19 cellular contexts compared by ENCODE assay signal in the genomic region with DNA sequence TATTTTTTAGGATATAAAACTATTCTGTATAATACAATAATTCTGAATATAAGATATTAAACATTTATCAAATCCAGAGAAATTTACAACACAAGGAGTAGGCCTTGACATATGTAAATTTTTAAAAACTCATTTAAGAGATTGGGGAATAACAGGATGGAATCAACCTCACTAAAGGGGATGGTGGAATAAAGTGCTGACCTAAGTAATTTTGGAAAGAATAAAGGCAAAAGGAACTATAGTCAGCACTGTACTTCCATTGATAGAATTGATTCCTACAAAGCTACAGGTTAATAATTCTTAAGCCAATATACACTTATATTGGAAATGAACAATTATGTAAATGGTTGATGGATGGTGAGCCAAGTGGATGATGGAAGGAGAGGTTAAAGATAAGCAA.
DNase-seq lines count a peak whose midpoint lies in the region; ATAC-seq, FAIRE-seq and TF ChIP-seq lines count a peak whose summit lies in the region.
"Had no signal": no experiment of that assay in that cellular context is flagged by ENCODE, and none has a peak within 500 bp of the region (broad histone marks: within the 10 kb centered on the region; RNA-seq: fewer than 3 reads in every experiment).

No MANE protein-coding gene starts in this region.

- H3K56ac ChIP-seq in IMR-90 (ENCODE audit: extremely low read depth, insufficient read depth, low read length) (no peak overlapping the region), H1 (replicated peaks; ENCODE audit: insufficient read length, low read depth, low read length) (no peak overlapping the region)

- no peak overlapping the region for H3K27ac ChIP-seq in A549
- no peak overlapping the region for H3K27ac ChIP-seq in IMR-90 (ENCODE audit: insufficient read depth, low read length)
- no peak overlapping the region for H3K27ac ChIP-seq in H1 (ENCODE audit: low read depth, low read length)
- H3K27ac ChIP-seq: BLaER1 treated with 17β-estradiol and CSF1 and Interleukin-3, amounts not matched to agents 10 nM and 100 nM; C4-2B had no signal

- H3K9me3 Mint-ChIP-seq in MCF 10A (ENCODE audit: unreplicated experiment), result no peaks in the 10 kb centered on the region

- in situ Hi-C loops in IMR-90 (cut with MboI; ENCODE audit: low sequenced_read_pairs), result no loop called here

- no peak for DNase-seq in A549 (ENCODE audit: low read depth in 1 of 2, low spot score in 1 of 2)
- DNase-seq in IMR-90, result no peak
- no peak for DNase-seq in H1 (ENCODE audit: low read depth in 1 of 2, low spot score in 2 of 2)
- DNase-seq in MCF 10A (ENCODE audit: unreplicated experiment), result no peak
- DNase-seq: 8988T; AML-193; Caco-2; Calu3; CD4-positive, alpha-beta T cell; CD8-positive, alpha-beta T cell; DMS79 treated with DMSO at 0.1 percent for 48 hours; GF-D8 had no signal

- H2AK9ac ChIP-seq in IMR-90 (replicated peaks; ENCODE audit: low read depth, low read length, poor library complexity), result no peak overlapping the region

- H3K27me3 ChIP-seq in IMR-90 (ENCODE audit: control insufficient read depth, insufficient read depth, low read length) (no peaks in the 10 kb centered on the region), H1 (replicated peaks in 1 of 4; ENCODE audit: control insufficient read depth in 3 of 4, extremely low read depth in 1 of 4, insufficient read depth in 3 of 4, low read length in 3 of 4) (no peaks in the 10 kb centered on the region)
- H3K27me3 ChIP-seq: BLaER1 treated with 17β-estradiol and CSF1 and Interleukin-3, amounts not matched to agents 10 nM and 100 nM had no signal

- H2BK5ac ChIP-seq in IMR-90 (ENCODE audit: low read depth, low read length, poor library complexity, severe bottlenecking) (no peak overlapping the region), H1 (ENCODE audit: low read depth, low read length) (no peak overlapping the region)

- H2BK120ac ChIP-seq in IMR-90 (ENCODE audit: low read depth, low read length), result no peak overlapping the region
- no peak overlapping the region for H2BK120ac ChIP-seq in H1 (replicated peaks; ENCODE audit: low read depth, low read length)

- no peak overlapping the region for H2BK12ac ChIP-seq in H1 (ENCODE audit: low read depth, low read length)

- H3K23ac ChIP-seq in IMR-90 (ENCODE audit: low read depth, low read length), result no peak overlapping the region
- H3K23ac ChIP-seq in H1 (ENCODE audit: insufficient read length), result no peak overlapping the region

- dilution Hi-C loops in IMR-90 (cut with HindIII; ENCODE audit: low sequenced_read_pairs, unreplicated experiment), result no loop called here

- no peak overlapping the region for H2AK5ac ChIP-seq in IMR-90 (ENCODE audit: low read depth, low read length)
- H2AK5ac ChIP-seq in H1 (ENCODE audit: low read depth, low read length), result no peak overlapping the region

- no peak for TF ChIP-seq RAD21 in A549 (conservative IDR thresholded peaks at IDR 0.05 in 1 of 2, IDR thresholded peaks at IDR 0.05 in 1 of 2)
- TF ChIP-seq RAD21 in IMR-90 (IDR thresholded peaks at IDR 0.05; ENCODE audit: low read length), result no peak
- no peak for TF ChIP-seq RAD21 in H1 (IDR thresholded peaks at IDR 0.05 in 1 of 2, conservative IDR thresholded peaks at IDR 0.05 in 1 of 2; ENCODE audit: low read depth in 2 of 2, low read length in 2 of 2)

- H3K4me1 ChIP-seq in A549 (no peaks in the 10 kb centered on the region), IMR-90 (ENCODE audit: control insufficient read depth, insufficient read depth, low read length) (no peaks in the 10 kb centered on the region), H1 (replicated peaks in 1 of 4; ENCODE audit: control insufficient read depth in 3 of 4, insufficient read depth in 4 of 4, low read length in 3 of 4) (no peaks in the 10 kb centered on the region)
- H3K4me1 ChIP-seq: BLaER1 treated with 17β-estradiol and CSF1 and Interleukin-3, amounts not matched to agents 10 nM and 100 nM; Caco-2 had no signal

- H4K8ac ChIP-seq in IMR-90 (ENCODE audit: low read depth in 2 of 2, low read length in 2 of 2) (no peak overlapping the region), H1 (ENCODE audit: extremely low read depth, insufficient read depth, low read length) (no peak overlapping the region)

- CTCF ChIA-PET in A549 (lab: Yijun Ruan, JAX) (no interaction called here), IMR-90 (lab: Yijun Ruan, JAX) (interaction anchor here (0.6 kb wide), 1 partner anchor 971 kb away, joined by 3 read pairs; no protein-coding TSS in a partner anchor), H1 (lab: Charles Lee; ENCODE audit: partially characterized antibody) (interaction anchor here (1.2 kb wide), 1 partner anchor 15 kb away, joined by 3 read pairs; no protein-coding TSS in a partner anchor), MCF 10A (lab: Yijun Ruan, JAX) (interaction anchor here (0.7 to 0.9 kb wide), 2 partner anchors 13 to 27 kb away, joined by 3 read pairs; no protein-coding TSS in a partner anchor)

- ATAC-seq in A549 (no peak), IMR-90 (ENCODE audit: low read depth) (no peak), GM21576 (IDR thresholded peaks at IDR 0.05; ENCODE audit: unreplicated experiment) (no peak)
- ATAC-seq: CD8-positive, alpha-beta T cell had no signal

- no peak overlapping the region for H2AFZ ChIP-seq in IMR-90 (replicated peaks; ENCODE audit: low read length, poor library complexity)
- no peak overlapping the region for H2AFZ ChIP-seq in H1 (ENCODE audit: low read length)

- H2BK20ac ChIP-seq in IMR-90 (ENCODE audit: low read depth, low read length) (no peak overlapping the region), H1 (ENCODE audit: low read length) (no peak overlapping the region)

- no peaks in the 10 kb centered on the region for H3K36me3 Mint-ChIP-seq in MCF 10A (ENCODE audit: insufficient read depth, unreplicated experiment)
- H3K36me3 Mint-ChIP-seq: CD8-positive, alpha-beta T cell had no signal

- H4K5ac ChIP-seq in IMR-90 (ENCODE audit: low read depth, low read length) (no peak overlapping the region), H1 (ENCODE audit: insufficient read length, low read depth, low read length) (no peak overlapping the region)

- H3K4me2 ChIP-seq in A549 (no peak overlapping the region), IMR-90 (ENCODE audit: low read depth, low read length) (no peak overlapping the region), H1 (ENCODE audit: insufficient read depth in 1 of 2, low read depth in 2 of 2, low read length in 2 of 2) (no peak overlapping the region)
- H3K4me2 ChIP-seq: BLaER1 treated with 17β-estradiol and CSF1 and Interleukin-3, amounts not matched to agents 10 nM and 100 nM had no signal

- no peak overlapping the region for H3K4me3 ChIP-seq in A549
- H3K4me3 ChIP-seq in IMR-90 (ENCODE audit: insufficient read depth, low read depth, low read length), result no peak overlapping the region
- H3K4me3 ChIP-seq in H1 (ENCODE audit: extremely low read depth in 1 of 4, insufficient read depth in 2 of 4, low read depth in 3 of 4, low read length in 4 of 4), result no peak overlapping the region
- H3K4me3 ChIP-seq: BLaER1 treated with 17β-estradiol and CSF1 and Interleukin-3, amounts not matched to agents 10 nM and 100 nM had no signal

- TF ChIP-seq EP300 in A549 (IDR thresholded peaks at IDR 0.05), result no peak
- no peak for TF ChIP-seq EP300 in H1 (IDR thresholded peaks at IDR 0.05; ENCODE audit: borderline replicate concordance in 1 of 2, low read depth in 2 of 2, low read length in 2 of 2)

- H3K36me3 ChIP-seq in IMR-90 (ENCODE audit: control insufficient read depth, insufficient read depth, low read length) (no peaks in the 10 kb centered on the region), H1 (ENCODE audit: control insufficient read depth in 2 of 4, insufficient read depth in 4 of 4, low read length in 3 of 4) (no peaks in the 10 kb centered on the region)
- H3K36me3 ChIP-seq: BLaER1 treated with 17β-estradiol and CSF1 and Interleukin-3, amounts not matched to agents 10 nM and 100 nM had no signal

- no peaks in the 10 kb centered on the region; the same call in 1 of the 2 replicates for H3K23me2 ChIP-seq in H1 (ENCODE audit: low read depth, low read length)

- no peak overlapping the region for H3K4me3 Mint-ChIP-seq in MCF 10A (ENCODE audit: unreplicated experiment)
- H3K4me3 Mint-ChIP-seq: B cell; CD4-positive, alpha-beta T cell; CD8-positive, alpha-beta T cell had no signal

- H3K79me1 ChIP-seq in IMR-90 (ENCODE audit: low read depth in 1 of 2, low read length in 2 of 2) (no peaks in the 10 kb centered on the region), H1 (ENCODE audit: low read depth, low read length) (no peaks in the 10 kb centered on the region)

- no peaks in the 10 kb centered on the region for H3K9me3 ChIP-seq in A549
- no peaks in the 10 kb centered on the region for H3K9me3 ChIP-seq in IMR-90 (ENCODE audit: control insufficient read depth, insufficient read depth, low read length)
- H3K9me3 ChIP-seq in H1 (ENCODE audit: insufficient read depth in 2 of 2, low read depth in 1 of 2, low read length in 1 of 2), result no peaks in the 10 kb centered on the region
- H3K9me3 ChIP-seq: BLaER1 treated with 17β-estradiol and CSF1 and Interleukin-3, amounts not matched to agents 10 nM and 100 nM; Caco-2 had no signal

- H3K4ac ChIP-seq in IMR-90 (ENCODE audit: low read depth, low read length) (no peak overlapping the region), H1 (replicated peaks; ENCODE audit: insufficient read length, low read depth, low read length) (no peak overlapping the region)

- H4K20me1 ChIP-seq in IMR-90 (ENCODE audit: insufficient read depth, low read length) (no peaks in the 10 kb centered on the region), H1 (replicated peaks in 1 of 2; ENCODE audit: control insufficient read depth in 1 of 2, insufficient read depth in 2 of 2, low read length in 2 of 2) (no peaks in the 10 kb centered on the region)
- H4K20me1 ChIP-seq: BLaER1 treated with 17β-estradiol and CSF1 and Interleukin-3, amounts not matched to agents 10 nM and 100 nM had no signal

- H3K9ac ChIP-seq in IMR-90 (ENCODE audit: low read depth, low read length), result no peak overlapping the region
- no peak overlapping the region for H3K9ac ChIP-seq in H1 (replicated peaks in 1 of 4; ENCODE audit: extremely low read depth in 1 of 4, low read depth in 3 of 4, low read length in 3 of 4)
- H3K9ac ChIP-seq: BLaER1 treated with 17β-estradiol and CSF1 and Interleukin-3, amounts not matched to agents 10 nM and 100 nM had no signal

- POLR2A ChIA-PET in A549 (lab: Yijun Ruan, JAX) (no interaction called here), IMR-90 (lab: Charles Lee; ENCODE audit: unreplicated experiment) (no interaction called here), H1 (lab: Charles Lee; ENCODE audit: partially characterized antibody) (no interaction called here), MCF 10A (lab: Yijun Ruan, JAX) (no interaction called here)

- intact Hi-C loops in IMR-90 (cut with micrococcal nuclease), result no loop called here
- intact Hi-C loops in MCF 10A (cut with micrococcal nuclease), result no loop called here

- H3K79me2 ChIP-seq in H1 (ENCODE audit: control insufficient read depth in 1 of 2, insufficient read depth in 2 of 2, low read length in 2 of 2), result no peaks in the 10 kb centered on the region

- H3K9me1 ChIP-seq in IMR-90 (ENCODE audit: insufficient read depth, low read length), result no peaks in the 10 kb centered on the region

- no peak overlapping the region for H3K27ac Mint-ChIP-seq in MCF 10A (ENCODE audit: low read depth, unreplicated experiment)
- H3K27ac Mint-ChIP-seq: B cell; CD4-positive, alpha-beta T cell; CD8-positive, alpha-beta T cell had no signal

- no peaks in the 10 kb centered on the region for H3K4me1 Mint-ChIP-seq in MCF 10A (ENCODE audit: insufficient read depth, unreplicated experiment)
- H3K4me1 Mint-ChIP-seq: B cell had no signal

- H3K27me3 Mint-ChIP-seq in MCF 10A (ENCODE audit: insufficient read depth, unreplicated experiment), result no peaks in the 10 kb centered on the region
- H3K27me3 Mint-ChIP-seq: B cell; CD4-positive, alpha-beta T cell had no signal

- no peak overlapping the region for H2BK15ac ChIP-seq in IMR-90 (ENCODE audit: low read depth, low read length)
- no peak overlapping the region for H2BK15ac ChIP-seq in H1 (ENCODE audit: low read length)

- H3K18ac ChIP-seq in IMR-90 (ENCODE audit: low read depth, low read length) (no peak overlapping the region), H1 (ENCODE audit: extremely low read depth, low read length) (no peak overlapping the region)

- no peak overlapping the region for H4K91ac ChIP-seq in IMR-90 (ENCODE audit: insufficient read depth, low read depth, low read length)
- H4K91ac ChIP-seq in H1 (replicated peaks; ENCODE audit: insufficient read length, low read length), result no peak overlapping the region

- TF ChIP-seq CTCF in A549 (IDR thresholded peaks at IDR 0.05) (no peak), IMR-90 (conservative IDR thresholded peaks at IDR 0.05; ENCODE audit: low read depth, low read length) (no peak), H1 (IDR thresholded peaks at IDR 0.05; ENCODE audit: control extremely low read depth in 1 of 3, insufficient read depth in 1 of 3, low read depth in 1 of 3, low read length in 3 of 3) (no peak), MCF 10A (IDR thresholded peaks at IDR 0.05; ENCODE audit: unreplicated experiment) (no peak)

- no peak for FAIRE-seq in A549 (lab: Jason Lieb, UNC)
- no peak for FAIRE-seq in H1 (lab: Jason Lieb, UNC)
- FAIRE-seq: D721Med, GM12891, GM19239 had no signal

- BruUV-seq in IMR-90 (replicated peaks; lab: Mats Ljungman, UMichigan), result no TSS peak
- no TSS peak for BruUV-seq in MCF 10A (replicated peaks; lab: Mats Ljungman, UMichigan)

- H3K14ac ChIP-seq in IMR-90 (replicated peaks; ENCODE audit: low read depth, low read length) (no peak overlapping the region), H1 (ENCODE audit: insufficient read length) (no peak overlapping the region)

- TF ChIP-seq POLR2A in A549 (IDR thresholded peaks at IDR 0.05; ENCODE audit: low read length), result no peak
- TF ChIP-seq POLR2A in IMR-90 (IDR thresholded peaks at IDR 0.05; ENCODE audit: low read depth, low read length), result no peak
- TF ChIP-seq POLR2A in H1 (IDR thresholded peaks at IDR 0.05; ENCODE audit: control extremely low read depth in 1 of 2, low read depth in 2 of 2, low read length in 2 of 2), result no peak
